In the genomic region with DNA sequence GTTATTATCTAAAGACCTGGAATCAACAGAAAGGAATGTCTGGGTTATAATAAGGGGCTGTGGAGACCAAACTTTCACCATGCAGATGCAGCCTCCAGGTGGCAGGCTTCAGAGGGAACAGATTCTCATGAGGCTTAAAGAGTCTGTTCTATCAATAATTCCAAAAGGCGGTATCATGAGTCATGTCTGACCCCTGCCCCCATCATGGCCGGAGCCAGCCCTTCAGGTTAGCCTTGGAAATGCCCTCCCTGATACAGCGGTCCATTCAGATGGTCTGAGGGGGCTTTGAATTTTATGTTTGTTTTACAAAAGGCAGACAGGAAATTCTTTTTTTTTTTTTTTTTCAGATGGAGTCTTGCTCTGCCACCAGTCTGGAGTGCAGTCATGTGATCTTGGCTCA, we compare ENCODE assay signal across 8 cellular contexts. TPM values are rescaled to one million over a fixed set of nuclear protein-coding genes. Genes with fewer than 3 reads are reported as not detected.
DNase-seq lines count a peak whose midpoint lies in the region; ATAC-seq and TF ChIP-seq lines count a peak whose summit lies in the region.

No MANE protein-coding gene starts in this region.

- POLR2A ChIA-PET in AG04449 (lab: Yijun Ruan, JAX), result no interaction called here
- POLR2A ChIA-PET in activated CD4-positive, alpha-beta memory T cell treated with anti-CD3 and anti-CD28 coated beads, Interleukin-2, amount 10 ng/mL, durations not matched to agents 7 days and 5 days (lab: Charles Lee), result interaction anchor here (0.8 kb wide), 1 partner anchor 22 kb away, joined by 4 read pairs; the partner anchor contains the start of gene LAMP1

- intact Hi-C loops in gastrocnemius medialis (cut with DNase I; ENCODE audit: low total_unique reads), result loop anchor here (2.0 kb wide), 2 partner anchors 15 to 117 kb away; no protein-coding TSS in a partner anchor

- H3K4me3 ChIP-seq in AG04449 (ENCODE audit: low read depth, low read length) (no peak overlapping the region), gastroesophageal sphincter (no peak overlapping the region), gastrocnemius medialis (no peak overlapping the region)

- TF ChIP-seq EP300 in gastroesophageal sphincter (IDR thresholded peaks at IDR 0.05), result no peak

- in situ Hi-C loops in gastrocnemius medialis (cut with MboI; ENCODE audit: low sequenced_read_pairs in 4 of 4), result loop anchor here (10.0 to 25.0 kb wide), 3 partner anchors 109 to 119 kb away; no protein-coding TSS in a partner anchor

- WGBS in gastroesophageal sphincter (ENCODE audit: low coverage in 1 of 2), 2 donors, result 9% methylated on average over 3 of the region's 3 CpGs; no CpG with 5 or more reads in 1 of the 2 donors

- H3K27me3 Mint-ChIP-seq in activated CD4-positive, alpha-beta memory T cell treated with anti-CD3 and anti-CD28 coated beads, Interleukin-2, amount 10 ng/mL, durations not matched to agents 7 days and 5 days, result no peaks in the 10 kb centered on the region

- no peaks in the 10 kb centered on the region for H3K9me3 Mint-ChIP-seq in activated CD4-positive, alpha-beta memory T cell treated with anti-CD3 and anti-CD28 coated beads, Interleukin-2, amount 10 ng/mL, durations not matched to agents 7 days and 5 days

- peaks cover 4% of the 10 kb centered on the region for H3K27me3 ChIP-seq in gastroesophageal sphincter
- no peaks in the 10 kb centered on the region for H3K27me3 ChIP-seq in gastrocnemius medialis

- ATAC-seq in gastroesophageal sphincter (no peak), gastrocnemius medialis (peak; percentile 40 to 71), omental fat pad (ENCODE audit: low FRiP score) (no peak), esophagus mucosa (no peak)

- DNase-seq in AG04449 (ENCODE audit: low read depth, low spot score) (no peak), NCI-H146 (lab: John Stamatoyannopoulos, UW) (peak; percentile 62), gastrocnemius medialis (peak in 1 of 2 donors; percentile 37), omental fat pad (ENCODE audit: low spot score) (no peak)
- peak; percentile 28 for DNase-seq in activated CD4-positive, alpha-beta memory T cell treated with anti-CD3 and anti-CD28 coated beads, Interleukin-2, amount 10 ng/mL, durations not matched to agents 7 days and 5 days

- CTCF ChIA-PET in AG04449 (lab: Yijun Ruan, JAX), result interaction anchor here (0.7 to 3.4 kb wide), 5 partner anchors 17 to 176 kb away, joined by 3 to 18 read pairs (median 4); partner anchors contain the start of genes ADPRHL1 and LAMP1
- CTCF ChIA-PET in activated CD4-positive, alpha-beta memory T cell treated with anti-CD3 and anti-CD28 coated beads, Interleukin-2, amount 10 ng/mL, durations not matched to agents 7 days and 5 days (lab: Charles Lee), result no interaction called here

- H3K27ac Mint-ChIP-seq in activated CD4-positive, alpha-beta memory T cell treated with anti-CD3 and anti-CD28 coated beads, Interleukin-2, amount 10 ng/mL, durations not matched to agents 7 days and 5 days, result no peak overlapping the region

- peak; percentile 46 for TF ChIP-seq CTCF in AG04449 (IDR thresholded peaks at IDR 0.05; ENCODE audit: insufficient read depth, low read length, missing control alignments)
- TF ChIP-seq CTCF in GM12873 (IDR thresholded peaks at IDR 0.05; ENCODE audit: insufficient read depth, low read depth, low read length, missing control alignments), result peak; percentile 52
- TF ChIP-seq CTCF in gastroesophageal sphincter (IDR thresholded peaks at IDR 0.05), result peak in 3 of 4 experiments; percentile 35 to 60 (median 51)
- peak; percentile 50 to 65 (median 59) for TF ChIP-seq CTCF in gastrocnemius medialis (IDR thresholded peaks at IDR 0.05 in 4 of 5, conservative IDR thresholded peaks at IDR 0.05 in 1 of 5)
- no peak for TF ChIP-seq CTCF in omental fat pad (IDR thresholded peaks at IDR 0.05)

- H3K4me1 Mint-ChIP-seq in activated CD4-positive, alpha-beta memory T cell treated with anti-CD3 and anti-CD28 coated beads, Interleukin-2, amount 10 ng/mL, durations not matched to agents 7 days and 5 days, result peaks cover 3% of the 10 kb centered on the region

- no peak overlapping the region for H3K27ac ChIP-seq in gastroesophageal sphincter
- no peak overlapping the region for H3K27ac ChIP-seq in gastrocnemius medialis

- H3K36me3 ChIP-seq in gastroesophageal sphincter (peaks cover 0 to 9% of the 10 kb centered on the region in 2 donors), gastrocnemius medialis (no peaks in the 10 kb centered on the region)

- H3K9me3 ChIP-seq in gastroesophageal sphincter, result no peaks in the 10 kb centered on the region
- no peaks in the 10 kb centered on the region for H3K9me3 ChIP-seq in gastrocnemius medialis

- peaks cover 0 to 6% (median 0%) of the 10 kb centered on the region in 3 donors for H3K4me1 ChIP-seq in gastroesophageal sphincter
- H3K4me1 ChIP-seq in gastrocnemius medialis, result peaks cover 0 to 7% of the 10 kb centered on the region in 2 donors

- H3K4me3 Mint-ChIP-seq in activated CD4-positive, alpha-beta memory T cell treated with anti-CD3 and anti-CD28 coated beads, Interleukin-2, amount 10 ng/mL, durations not matched to agents 7 days and 5 days, result no peak overlapping the region

- no peaks in the 10 kb centered on the region for H3K36me3 Mint-ChIP-seq in activated CD4-positive, alpha-beta memory T cell treated with anti-CD3 and anti-CD28 coated beads, Interleukin-2, amount 10 ng/mL, durations not matched to agents 7 days and 5 days (ENCODE audit: low read depth)

- TF ChIP-seq POLR2A in gastroesophageal sphincter (IDR thresholded peaks at IDR 0.05) (no peak), gastrocnemius medialis (IDR thresholded peaks at IDR 0.05) (no peak)

RNA-seq across cellular contexts. Expression of gene LAMP1, which starts 21.7 kb away (rescaled TPM):
- 10 to 100 TPM; 79.5 to 80.7 TPM for total RNA-seq in activated CD4-positive, alpha-beta memory T cell treated with anti-CD3 and anti-CD28 coated beads, Interleukin-2, amount 10 ng/mL, durations not matched to agents 7 days and 5 days
- 100 to 1,000 TPM in 3 of 4 donors, 10 to 100 TPM in 1; 97.9 to 151 (median 128) TPM for total RNA-seq in gastroesophageal sphincter
- 10 to 100 TPM; 36.4 to 80.9 (median 66.9) TPM for total RNA-seq in gastrocnemius medialis
- 100 to 1,000 TPM in 2 of 4 donors, 10 to 100 TPM in 2; 91.0 to 132 (median 106) TPM for total RNA-seq in omental fat pad
- 144 TPM for total RNA-seq in esophagus mucosa

Comparison
In these comparisons a context has a peak if more than half of its experiments do, and no peak if none do; other contexts are left out.
1. DNase-seq: peak in NCI-H146 (single experiment) and activated CD4-positive, alpha-beta memory T cell treated with anti-CD3 and anti-CD28 coated beads, Interleukin-2, amount 10 ng/mL, durations not matched to agents 7 days and 5 days (single experiment); none in AG04449 (single experiment) and omental fat pad (single experiment).
2. CTCF ChIP-seq: peak in AG04449 (single experiment), GM12873 (single experiment), gastroesophageal sphincter (3 of 4) and gastrocnemius medialis (5 of 5); none in omental fat pad (0 of 3).
3. ATAC-seq: peak in gastrocnemius medialis (2 of 2); none in gastroesophageal sphincter (single experiment), omental fat pad (single experiment) and esophagus mucosa (single experiment).